ENCODE assay signal across 14 cellular contexts in genomic region chr17:19254651-19255050, GRCh38.
"Had no signal": no experiment of that assay in that cellular context is flagged by ENCODE, and none has a peak within 500 bp of the region (broad histone marks: within the 10 kb centered on the region; RNA-seq: fewer than 3 reads in every experiment).

No MANE protein-coding gene starts in this region.

- H3K9me3 Mint-ChIP-seq: activated T-helper 2 cell treated with anti-CD3 and anti-CD28 coated beads, Interferon-gamma antibody, Interleukin-2, Interleukin-4, amounts not matched to agents 10 μg/mL and 5 μg/mL and 100 μg/mL, durations not matched to agents 14 hours and 24 hours and 36 hours; stimulated activated naive CD8-positive, alpha-beta T cell treated with anti-CD3 and anti-CD28 coated beads, Interleukin-15, Interleukin-2, amounts not matched to agents 100 ng/mL and 50 ng/mL, for 24 hours; T-helper 1 cell treated with Interleukin-12 subunit alpha and Interleukin-12 subunit beta and Interleukin-4 antibody, amounts not matched to agents 30 μg/mL and 1 μg/mL, for 36 hours had no signal

- ATAC-seq: foreskin keratinocyte, left colon had no signal

- H3K27ac Mint-ChIP-seq: activated T-helper 2 cell treated with anti-CD3 and anti-CD28 coated beads, Interferon-gamma antibody, Interleukin-2, Interleukin-4, amounts not matched to agents 10 μg/mL and 5 μg/mL and 100 μg/mL, durations not matched to agents 14 hours and 24 hours and 36 hours; stimulated activated naive CD8-positive, alpha-beta T cell treated with anti-CD3 and anti-CD28 coated beads, Interleukin-15, Interleukin-2, amounts not matched to agents 100 ng/mL and 50 ng/mL, for 24 hours; T-helper 1 cell treated with Interleukin-12 subunit alpha and Interleukin-12 subunit beta and Interleukin-4 antibody, amounts not matched to agents 30 μg/mL and 1 μg/mL, for 36 hours had no signal

- H3K4me3 Mint-ChIP-seq: stimulated activated naive CD8-positive, alpha-beta T cell treated with anti-CD3 and anti-CD28 coated beads, Interleukin-15, Interleukin-2, amounts not matched to agents 100 ng/mL and 50 ng/mL, for 24 hours; T-helper 1 cell treated with Interleukin-12 subunit alpha and Interleukin-12 subunit beta and Interleukin-4 antibody, amounts not matched to agents 30 μg/mL and 1 μg/mL, for 36 hours had no signal

- DNase-seq: activated CD4-positive, alpha-beta T cell treated with anti-CD3 and anti-CD28 coated beads, Interleukin-2, amount 50 U/mL, for 1 hour; activated naive CD4-positive, alpha-beta T cell treated with anti-CD3 and anti-CD28 coated beads, Interleukin-2, amount 50 U/mL, for 16 hours; activated T-cell treated with anti-CD3 and anti-CD28 coated beads for 4 hours; adrenal gland; central memory CD4-positive, alpha-beta T cell; foreskin keratinocyte; left colon; mammary epithelial cell; ovary; stimulated activated CD4-positive, alpha-beta T cell treated with anti-CD3 and anti-CD28 coated beads, Interleukin-4, amount 100 ng/mL, for 1 hour; stimulated activated CD8-positive, alpha-beta memory T cell treated with anti-CD3 and anti-CD28 coated beads, Interleukin-4, amount 100 ng/mL, for 48 hours had no signal

- H3K27me3 ChIP-seq: adrenal gland, foreskin keratinocyte, ovary had no signal

- H3K27ac ChIP-seq: adrenal gland, foreskin keratinocyte, ovary had no signal

- H3K4me3 ChIP-seq: adrenal gland, ovary had no signal
